ENCODE assay signal across 13 cellular contexts in genomic region chr12:26845984-26846383, GRCh38. TPM values are rescaled to one million over a fixed set of nuclear protein-coding genes. Genes with fewer than 3 reads are reported as not detected.
DNase-seq lines count a peak whose midpoint lies in the region; ATAC-seq and TF ChIP-seq lines count a peak whose summit lies in the region.
"Had no signal": no experiment of that assay in that cellular context is flagged by ENCODE, and none has a peak within 500 bp of the region (broad histone marks: within the 10 kb centered on the region; RNA-seq: fewer than 3 reads in every experiment).

No MANE protein-coding gene starts in this region.

- in situ Hi-C loops in astrocyte of the spinal cord (cut with HindIII; ENCODE audit: low sequenced_read_pairs) = no loop called here

- H3K79me2 ChIP-seq in ACC112 (ENCODE audit: control insufficient read depth, insufficient read depth, low read length, unreplicated experiment) = no peaks in the 10 kb centered on the region

- H3K27me3 ChIP-seq in ACC112 (ENCODE audit: insufficient read depth, low read length) = no peaks in the 10 kb centered on the region
- no peaks in the 10 kb centered on the region for H3K27me3 ChIP-seq in suprapubic skin
- H3K27me3 ChIP-seq: uterus had no signal

- WGBS in suprapubic skin = 46% methylated on average over 4 of the region's 4 CpGs

- TF ChIP-seq POLR2A in suprapubic skin (IDR thresholded peaks at IDR 0.05) = no peak

- no peaks in the 10 kb centered on the region for H3K36me3 ChIP-seq in ACC112 (ENCODE audit: insufficient read depth, low read length)
- H3K36me3 ChIP-seq in suprapubic skin = no peaks in the 10 kb centered on the region
- H3K36me3 ChIP-seq: uterus had no signal

- peaks cover 20% of the 10 kb centered on the region for H3K4me1 ChIP-seq in ACC112 (ENCODE audit: control insufficient read depth, insufficient read depth, low read length, unreplicated experiment)
- H3K4me1 ChIP-seq in suprapubic skin = peaks cover 13% of the 10 kb centered on the region
- H3K4me1 ChIP-seq: uterus had no signal

- H3K4me3 ChIP-seq in ACC112 (ENCODE audit: low read depth, low read length) (no peak overlapping the region; the same call in 1 of the 2 replicates), astrocyte of the spinal cord (ENCODE audit: low read depth, low read length) (no peak overlapping the region), suprapubic skin (no peak overlapping the region)
- H3K4me3 ChIP-seq: uterus had no signal

- H3K27ac ChIP-seq in ACC112 (ENCODE audit: low read depth, low read length) = no peak overlapping the region
- no peak overlapping the region for H3K27ac ChIP-seq in suprapubic skin
- H3K27ac ChIP-seq: C4-2B, uterus had no signal

- DNase-seq in astrocyte of the spinal cord (ENCODE audit: low read depth, low spot score) = peak; percentile 71
- DNase-seq in left lobe of liver (ENCODE audit: low spot score) = no peak
- no peak for DNase-seq in cerebellar cortex (ENCODE audit: low spot score)
- no peak for DNase-seq in suprapubic skin (ENCODE audit: low spot score in 2 of 2)
- no peak for DNase-seq in medulla oblongata (ENCODE audit: extremely low spot score)
- DNase-seq: effector memory CD4-positive, alpha-beta T cell; NCI-H1048; SHP77 had no signal

- peak; percentile 9 for ATAC-seq in HG02642 (IDR thresholded peaks at IDR 0.05; ENCODE audit: poor library complexity, unreplicated experiment)
- peak; percentile 88 for ATAC-seq in left lobe of liver
- no peak for ATAC-seq in HG02973 (IDR thresholded peaks at IDR 0.05; ENCODE audit: unreplicated experiment)

- H3K9me3 ChIP-seq in suprapubic skin = no peaks in the 10 kb centered on the region
- H3K9me3 ChIP-seq: uterus had no signal

- TF ChIP-seq CTCF in astrocyte of the spinal cord (IDR thresholded peaks at IDR 0.05; ENCODE audit: low read depth, low read length) (no peak), suprapubic skin (IDR thresholded peaks at IDR 0.05) (no peak)

- peak overlapping the region; percentile 23 for H2AFZ ChIP-seq in ACC112 (ENCODE audit: low read length, unreplicated experiment)

- no peak for TF ChIP-seq EP300 in suprapubic skin (IDR thresholded peaks at IDR 0.05)

RNA-seq across cellular contexts. Expression of gene ITPR2, which starts 13.0 kb away (rescaled TPM):
- total RNA-seq in left lobe of liver (62.4 TPM), suprapubic skin (100 to 1,000 TPM in 1 of 4 donors, 10 to 100 TPM in 3; 59.6 to 159 (median 72.1) TPM)
